ENCODE assay signal across 14 cellular contexts in genomic region chr6:38160831-38161230, GRCh38.
DNase-seq lines count a peak whose midpoint lies in the region; ATAC-seq and TF ChIP-seq lines count a peak whose summit lies in the region.
"Had no signal": no experiment of that assay in that cellular context is flagged by ENCODE, and none has a peak within 500 bp of the region (broad histone marks: within the 10 kb centered on the region; RNA-seq: fewer than 3 reads in every experiment).

No MANE protein-coding gene starts in this region.

- no peak overlapping the region for H3K4me3 ChIP-seq in upper lobe of right lung
- H3K4me3 ChIP-seq: GM23248 had no signal

- peak; percentile 6 for DNase-seq in activated naive CD4-positive, alpha-beta T cell treated with anti-CD3 and anti-CD28 coated beads, Interleukin-2, amount 10 ng/mL, durations not matched to agents 7 days and 5 days
- no peak for DNase-seq in activated naive CD4-positive, alpha-beta T cell treated with Interleukin-2 at 50 U/mL for 16 hours
- DNase-seq in natural killer cell (no peak), neural crest cell (ENCODE audit: low read depth, low spot score) (no peak), upper lobe of right lung (peak; percentile 48), D341Med (ENCODE audit: low spot score) (no peak)
- DNase-seq in natural killer cell treated with Interleukin-12 subunit alpha and Interleukin-12 subunit beta and Interleukin-15 and Interleukin-18, amount 100 ng/mL, for 72 hours (ENCODE audit: low spot score) = no peak
- no peak for DNase-seq in stimulated activated CD4-positive, alpha-beta T cell treated with anti-CD3 and anti-CD28 coated beads, Interleukin-4, amount 100 ng/mL, for 1 hour
- DNase-seq: Caco-2; CD8-positive, alpha-beta memory T cell; DMS53; GM23248 had no signal

- intact Hi-C loops in natural killer cell (cut with micrococcal nuclease) (no loop called here), upper lobe of right lung (cut with DNase I) (no loop called here)

- CTCF ChIA-PET in activated naive CD4-positive, alpha-beta T cell treated with anti-CD3 and anti-CD28 coated beads, Interleukin-2, amount 10 ng/mL, durations not matched to agents 7 days and 5 days (lab: Charles Lee) = no interaction called here

- H3K27ac Mint-ChIP-seq in activated naive CD4-positive, alpha-beta T cell treated with anti-CD3 and anti-CD28 coated beads, Interleukin-2, amount 10 ng/mL, durations not matched to agents 7 days and 5 days = no peak overlapping the region
- peak overlapping the region; percentile 29 to 60 for H3K27ac Mint-ChIP-seq in natural killer cell
- H3K27ac Mint-ChIP-seq in natural killer cell treated with Interleukin-12 subunit alpha and Interleukin-12 subunit beta and Interleukin-15 and Interleukin-18, amount 100 ng/mL, for 72 hours = peak overlapping the region in 1 of 2 donors; percentile 10
- no peak overlapping the region for H3K27ac Mint-ChIP-seq in neural crest cell (ENCODE audit: unreplicated experiment)

- H3K9me3 Mint-ChIP-seq in activated naive CD4-positive, alpha-beta T cell treated with anti-CD3 and anti-CD28 coated beads, Interleukin-2, amount 10 ng/mL, durations not matched to agents 7 days and 5 days = no peaks in the 10 kb centered on the region
- H3K9me3 Mint-ChIP-seq in natural killer cell (no peaks in the 10 kb centered on the region), neural crest cell (peaks cover 9% of the 10 kb centered on the region)
- H3K9me3 Mint-ChIP-seq in natural killer cell treated with Interleukin-12 subunit alpha and Interleukin-12 subunit beta and Interleukin-15 and Interleukin-18, amount 100 ng/mL, for 72 hours = no peaks in the 10 kb centered on the region

- H3K27me3 Mint-ChIP-seq in activated naive CD4-positive, alpha-beta T cell treated with anti-CD3 and anti-CD28 coated beads, Interleukin-2, amount 10 ng/mL, durations not matched to agents 7 days and 5 days = no peaks in the 10 kb centered on the region
- no peaks in the 10 kb centered on the region for H3K27me3 Mint-ChIP-seq in natural killer cell (ENCODE audit: low read depth in 2 of 2)
- H3K27me3 Mint-ChIP-seq in natural killer cell treated with Interleukin-12 subunit alpha and Interleukin-12 subunit beta and Interleukin-15 and Interleukin-18, amount 100 ng/mL, for 72 hours = no peaks in the 10 kb centered on the region
- H3K27me3 Mint-ChIP-seq in neural crest cell (ENCODE audit: low read depth) = no peaks in the 10 kb centered on the region
- H3K27me3 Mint-ChIP-seq: CD8-positive, alpha-beta memory T cell had no signal

- no peak overlapping the region for H3K4me3 Mint-ChIP-seq in activated naive CD4-positive, alpha-beta T cell treated with anti-CD3 and anti-CD28 coated beads, Interleukin-2, amount 10 ng/mL, durations not matched to agents 7 days and 5 days
- H3K4me3 Mint-ChIP-seq in natural killer cell = no peak overlapping the region
- H3K4me3 Mint-ChIP-seq in natural killer cell treated with Interleukin-12 subunit alpha and Interleukin-12 subunit beta and Interleukin-15 and Interleukin-18, amount 100 ng/mL, for 72 hours = no peak overlapping the region
- H3K4me3 Mint-ChIP-seq in neural crest cell = peak overlapping the region; percentile 6

- no peaks in the 10 kb centered on the region for H3K27me3 ChIP-seq in upper lobe of right lung

- H3K9me3 ChIP-seq in upper lobe of right lung = no peaks in the 10 kb centered on the region
- H3K9me3 ChIP-seq: Caco-2 had no signal

- no peak overlapping the region for H3K27ac ChIP-seq in upper lobe of right lung
- H3K27ac ChIP-seq: 22Rv1, GM23248 had no signal

- no peaks in the 10 kb centered on the region for H3K4me1 ChIP-seq in upper lobe of right lung
- H3K4me1 ChIP-seq: Caco-2 had no signal

- H3K4me1 Mint-ChIP-seq in activated naive CD4-positive, alpha-beta T cell treated with anti-CD3 and anti-CD28 coated beads, Interleukin-2, amount 10 ng/mL, durations not matched to agents 7 days and 5 days = no peaks in the 10 kb centered on the region
- H3K4me1 Mint-ChIP-seq in natural killer cell (peaks cover 15 to 40% of the 10 kb centered on the region in 2 donors), neural crest cell (peaks cover 4% of the 10 kb centered on the region)
- peaks cover 14 to 35% of the 10 kb centered on the region in 2 donors for H3K4me1 Mint-ChIP-seq in natural killer cell treated with Interleukin-12 subunit alpha and Interleukin-12 subunit beta and Interleukin-15 and Interleukin-18, amount 100 ng/mL, for 72 hours (ENCODE audit: low read depth in 2 of 2)

- peaks cover 2% of the 10 kb centered on the region for H3K36me3 Mint-ChIP-seq in activated naive CD4-positive, alpha-beta T cell treated with anti-CD3 and anti-CD28 coated beads, Interleukin-2, amount 10 ng/mL, durations not matched to agents 7 days and 5 days
- H3K36me3 Mint-ChIP-seq in natural killer cell (no peaks in the 10 kb centered on the region), neural crest cell (ENCODE audit: low read depth) (peaks cover 31% of the 10 kb centered on the region)
- no peaks in the 10 kb centered on the region for H3K36me3 Mint-ChIP-seq in natural killer cell treated with Interleukin-12 subunit alpha and Interleukin-12 subunit beta and Interleukin-15 and Interleukin-18, amount 100 ng/mL, for 72 hours

- TF ChIP-seq CTCF in natural killer cell (IDR thresholded peaks at IDR 0.05) = no peak
- no peak for TF ChIP-seq CTCF in neural crest cell (conservative IDR thresholded peaks at IDR 0.05)
- no peak for TF ChIP-seq CTCF in upper lobe of right lung (IDR thresholded peaks at IDR 0.05)

- no peaks in the 10 kb centered on the region for H3K36me3 ChIP-seq in upper lobe of right lung

- no peak for ATAC-seq in natural killer cell
- no peak for ATAC-seq in natural killer cell treated with Interleukin-12 subunit alpha and Interleukin-12 subunit beta and Interleukin-15 and Interleukin-18, amount 100 ng/mL, for 72 hours
- no peak for ATAC-seq in upper lobe of right lung
- ATAC-seq: HCT116 had no signal

Comparison
In these comparisons a context has a peak if more than half of its experiments do, and no peak if none do; other contexts are left out.
1. DNase-seq: peak in activated naive CD4-positive, alpha-beta T cell treated with anti-CD3 and anti-CD28 coated beads, Interleukin-2, amount 10 ng/mL, durations not matched to agents 7 days and 5 days (single experiment) and upper lobe of right lung (single experiment); none in activated naive CD4-positive, alpha-beta T cell treated with Interleukin-2 at 50 U/mL for 16 hours (single experiment), natural killer cell (single experiment), natural killer cell treated with Interleukin-12 subunit alpha and Interleukin-12 subunit beta and Interleukin-15 and Interleukin-18, amount 100 ng/mL, for 72 hours (single experiment), neural crest cell (single experiment), D341Med (single experiment) and stimulated activated CD4-positive, alpha-beta T cell treated with anti-CD3 and anti-CD28 coated beads, Interleukin-4, amount 100 ng/mL, for 1 hour (single experiment).
2. H3K27ac Mint-ChIP-seq: peak in natural killer cell (2 of 2); none in activated naive CD4-positive, alpha-beta T cell treated with anti-CD3 and anti-CD28 coated beads, Interleukin-2, amount 10 ng/mL, durations not matched to agents 7 days and 5 days (single experiment) and neural crest cell (single experiment).